ENCODE assay signal across 8 cellular contexts in the genomic region with DNA sequence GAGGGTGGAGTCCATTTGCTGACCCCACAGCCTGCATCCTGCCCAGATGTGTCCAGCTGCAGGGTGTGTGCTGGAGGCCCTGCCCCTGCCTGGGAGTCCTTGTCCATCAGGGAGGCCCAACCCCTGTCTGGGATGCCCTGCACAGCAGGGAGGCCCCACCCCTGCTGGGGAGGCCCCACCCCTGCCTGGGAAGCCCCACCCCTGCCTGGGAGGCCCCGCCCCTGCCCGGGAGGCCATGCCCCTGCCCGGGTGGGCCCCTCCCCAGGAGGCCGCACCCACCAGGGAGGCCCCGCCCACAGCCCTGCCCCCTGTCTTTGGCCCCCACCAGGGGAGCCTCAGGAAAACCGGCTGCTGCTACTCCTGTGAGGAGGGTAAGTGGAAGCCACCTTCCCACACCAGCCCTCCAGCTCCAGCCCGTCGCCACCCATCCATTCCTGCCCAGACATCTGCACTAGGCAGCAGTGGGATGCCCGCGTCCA. TPM values are rescaled to one million over a fixed set of nuclear protein-coding genes. Genes with fewer than 3 reads are reported as not detected.
DNase-seq lines count a peak whose midpoint lies in the region; ATAC-seq, FAIRE-seq and TF ChIP-seq lines count a peak whose summit lies in the region.

No MANE protein-coding gene starts in this region.

- H3K36me3 Mint-ChIP-seq in activated naive CD8-positive, alpha-beta T cell treated with anti-CD3 and anti-CD28 coated beads, Interleukin-2, amount 10 ng/mL, durations not matched to agents 7 days and 5 days: peaks cover 2% of the 10 kb centered on the region

- no peaks in the 10 kb centered on the region for H3K27me3 Mint-ChIP-seq in activated naive CD8-positive, alpha-beta T cell treated with anti-CD3 and anti-CD28 coated beads, Interleukin-2, amount 10 ng/mL, durations not matched to agents 7 days and 5 days

- peak; percentile 78 for DNase-seq in GM03348 (ENCODE audit: low spot score)
- peak; percentile 44 for DNase-seq in OCI-M1 (lab: John Stamatoyannopoulos, UW)
- peak; percentile 52 for DNase-seq in activated naive CD8-positive, alpha-beta T cell treated with anti-CD3 and anti-CD28 coated beads, Interleukin-2, amount 10 ng/mL, durations not matched to agents 7 days and 5 days
- peak in 1 of 2 donors; percentile 67 for DNase-seq in psoas muscle
- no peak for DNase-seq in NCI-H2227 (lab: John Stamatoyannopoulos, UW; ENCODE audit: unreplicated experiment)
- no peak for DNase-seq in HTR-8/SVneo (ENCODE audit: insufficient read length, low spot score)
- DNase-seq in NCI-H2227 treated with DMSO at 0.1 percent for 48 hours (lab: John Stamatoyannopoulos, UW): no peak

- WGBS in psoas muscle, 3 donors: 62 to 71% (median 70%) methylated on average over 6 to 10 of the region's 10 CpGs

- no peak overlapping the region for H3K4me3 ChIP-seq in psoas muscle

- peaks cover 3% of the 10 kb centered on the region for H3K9me3 Mint-ChIP-seq in activated naive CD8-positive, alpha-beta T cell treated with anti-CD3 and anti-CD28 coated beads, Interleukin-2, amount 10 ng/mL, durations not matched to agents 7 days and 5 days

- no peaks in the 10 kb centered on the region for H3K27me3 ChIP-seq in psoas muscle (ENCODE audit: insufficient read depth in 3 of 3, low read length in 2 of 3)

- H3K27ac Mint-ChIP-seq in activated naive CD8-positive, alpha-beta T cell treated with anti-CD3 and anti-CD28 coated beads, Interleukin-2, amount 10 ng/mL, durations not matched to agents 7 days and 5 days: no peak overlapping the region

- POLR2A ChIA-PET in activated naive CD8-positive, alpha-beta T cell treated with anti-CD3 and anti-CD28 coated beads, Interleukin-2, amount 10 ng/mL, durations not matched to agents 7 days and 5 days (lab: Charles Lee): no interaction called here

- H3K9me3 ChIP-seq in psoas muscle: no peaks in the 10 kb centered on the region

- no peaks in the 10 kb centered on the region for H3K36me3 ChIP-seq in psoas muscle (ENCODE audit: insufficient read depth in 1 of 2, low read depth in 1 of 2)

- H3K4me1 Mint-ChIP-seq in activated naive CD8-positive, alpha-beta T cell treated with anti-CD3 and anti-CD28 coated beads, Interleukin-2, amount 10 ng/mL, durations not matched to agents 7 days and 5 days: peaks cover 4% of the 10 kb centered on the region

- peak; percentile 5 for ATAC-seq in activated naive CD8-positive, alpha-beta T cell treated with anti-CD3 and anti-CD28 coated beads, Interleukin-2, amount 10 ng/mL, durations not matched to agents 7 days and 5 days (ENCODE audit: low read depth)
- ATAC-seq in psoas muscle (peak in 3 of 4 donors; percentile 29 to 55 (median 52)), GM18519 (IDR thresholded peaks at IDR 0.05; ENCODE audit: low FRiP score, unreplicated experiment) (no peak)

- FAIRE-seq in HTR-8/SVneo (lab: Jason Lieb, UNC): no peak

- H3K4me1 ChIP-seq in psoas muscle: peaks cover 14% of the 10 kb centered on the region

- intact Hi-C loops in psoas muscle (cut with DNase I): no loop called here

- no peak overlapping the region for H3K4me3 Mint-ChIP-seq in activated naive CD8-positive, alpha-beta T cell treated with anti-CD3 and anti-CD28 coated beads, Interleukin-2, amount 10 ng/mL, durations not matched to agents 7 days and 5 days

- no peak overlapping the region for H3K27ac ChIP-seq in psoas muscle

- no peak for TF ChIP-seq CTCF in psoas muscle (IDR thresholded peaks at IDR 0.05)

RNA-seq across cellular contexts. Expression of gene MUC5B, which starts 37.2 kb away (rescaled TPM):
- total RNA-seq in activated naive CD8-positive, alpha-beta T cell treated with anti-CD3 and anti-CD28 coated beads, Interleukin-2, amount 10 ng/mL, durations not matched to agents 7 days and 5 days: not detected
- total RNA-seq in psoas muscle: under 1 TPM in 3 of 4 donors, not detected in 1; 0.02 to 0.41 (median 0.20) TPM
- under 1 TPM in 1 of 3 donors, not detected in 2; under 0.01 TPM for polyA plus RNA-seq in psoas muscle

RNA-seq across cellular contexts. Expression of gene TOLLIP, which starts 49.4 kb away (rescaled TPM):
- 10 to 100 TPM; 36.7 to 37.5 TPM for total RNA-seq in activated naive CD8-positive, alpha-beta T cell treated with anti-CD3 and anti-CD28 coated beads, Interleukin-2, amount 10 ng/mL, durations not matched to agents 7 days and 5 days
- total RNA-seq in psoas muscle: 10 to 100 TPM; 45.0 to 74.6 (median 65.6) TPM
- polyA plus RNA-seq in psoas muscle: 10 to 100 TPM; 33.5 to 56.4 (median 49.9) TPM

Comparison
In these comparisons a context has a peak if more than half of its experiments do, and no peak if none do; other contexts are left out.
1. DNase-seq: peak in GM03348 (single experiment), OCI-M1 (single experiment) and activated naive CD8-positive, alpha-beta T cell treated with anti-CD3 and anti-CD28 coated beads, Interleukin-2, amount 10 ng/mL, durations not matched to agents 7 days and 5 days (single experiment); none in NCI-H2227 (single experiment), HTR-8/SVneo (single experiment) and NCI-H2227 treated with DMSO at 0.1 percent for 48 hours (single experiment).